ENCODE assay signal across 14 cellular contexts in genomic region chr1:167103236-167103894, GRCh38. TPM values are rescaled to one million over a fixed set of nuclear protein-coding genes. Genes with fewer than 3 reads are reported as not detected.
A peak's percentile ranks its signal among the peaks of the same experiment; 100 is the strongest.
DNase-seq lines count a peak whose midpoint lies in the region; ATAC-seq and TF ChIP-seq lines count a peak whose summit lies in the region.
"Had no signal": no experiment of that assay in that cellular context is flagged by ENCODE, and none has a peak within 500 bp of the region (broad histone marks: within the 10 kb centered on the region; RNA-seq: fewer than 3 reads in every experiment).

No MANE protein-coding gene starts in this region.

- no peaks in the 10 kb centered on the region for H3K27me3 Mint-ChIP-seq in activated naive CD4-positive, alpha-beta T cell treated with anti-CD3 and anti-CD28 coated beads for 36 hours (ENCODE audit: low read depth)
- peaks cover 4% of the 10 kb centered on the region in 2 donors for H3K27me3 Mint-ChIP-seq in stimulated activated naive B cell treated with anti-CD40 and anti-IgM and Interleukin-4, amounts not matched to agents 10 μg/mL and 1 μg/mL and 100 μg/mL, for 72 hours

- no TSS peak for BruUV-seq in mammary epithelial cell (replicated peaks; lab: Mats Ljungman, UMichigan)

- H3K27me3 ChIP-seq in mammary epithelial cell (ENCODE audit: insufficient read depth, low read length), result no peaks in the 10 kb centered on the region
- H3K27me3 ChIP-seq in BE2C, result peaks cover 7% of the 10 kb centered on the region; the same call in 1 of the 2 replicates
- H3K27me3 ChIP-seq: upper lobe of left lung had no signal

- TF ChIP-seq CTCF in mammary epithelial cell (conservative IDR thresholded peaks at IDR 0.05 in 1 of 2, IDR thresholded peaks at IDR 0.05 in 1 of 2; ENCODE audit: extremely low read depth in 1 of 2, insufficient read depth in 1 of 2, low read depth in 1 of 2, low read length in 2 of 2) (no peak), BE2C (IDR thresholded peaks at IDR 0.05; ENCODE audit: low read depth, low read length) (no peak)

- intact Hi-C loops in activated naive CD4-positive, alpha-beta T cell treated with anti-CD3 and anti-CD28 coated beads for 36 hours (cut with micrococcal nuclease), result loop anchor here (1.0 to 10.0 kb wide), 6 partner anchors 8 to 1469 kb away; partner anchors contain the start of genes GPA33, MGST3 and POU2F1
- intact Hi-C loops in mammary epithelial cell (cut with micrococcal nuclease), result no loop called here

- dilution Hi-C loops in mammary epithelial cell (cut with HindIII; ENCODE audit: low sequenced_read_pairs), result no loop called here

- peak in 1 of 2 donors; percentile 60 for ATAC-seq in stimulated activated naive B cell treated with anti-CD40 and anti-IgM and Interleukin-4, amounts not matched to agents 10 μg/mL and 1 μg/mL and 100 μg/mL, for 72 hours (replicated peaks)
- no peak for ATAC-seq in GM21526 (IDR thresholded peaks at IDR 0.05; ENCODE audit: low FRiP score, unreplicated experiment)
- ATAC-seq: naive thymus-derived CD4-positive, alpha-beta T cell had no signal

- H3K79me2 ChIP-seq in mammary epithelial cell (ENCODE audit: insufficient read depth, low read length), result no peaks in the 10 kb centered on the region

- no peaks in the 10 kb centered on the region for H3K9me3 Mint-ChIP-seq in activated naive CD4-positive, alpha-beta T cell treated with anti-CD3 and anti-CD28 coated beads for 36 hours
- H3K9me3 Mint-ChIP-seq in stimulated activated naive B cell treated with anti-CD40 and anti-IgM and Interleukin-4, amounts not matched to agents 10 μg/mL and 1 μg/mL and 100 μg/mL, for 72 hours, result no peaks in the 10 kb centered on the region
- H3K9me3 Mint-ChIP-seq: T-cell had no signal

- H3K36me3 ChIP-seq in mammary epithelial cell (ENCODE audit: insufficient read depth, low read length) (no peaks in the 10 kb centered on the region), BE2C (no peaks in the 10 kb centered on the region)
- H3K36me3 ChIP-seq: upper lobe of left lung had no signal

- no peak overlapping the region for H3K27ac ChIP-seq in mammary epithelial cell (ENCODE audit: insufficient read depth, low read depth, low read length)
- H3K27ac ChIP-seq: upper lobe of left lung had no signal

- H3K4me3 ChIP-seq in mammary epithelial cell (replicated peaks in 1 of 3; ENCODE audit: insufficient read depth in 1 of 3, low read depth in 2 of 3, low read length in 3 of 3) (no peak overlapping the region), BE2C (ENCODE audit: low read depth, low read length) (no peak overlapping the region)
- H3K4me3 ChIP-seq: upper lobe of left lung had no signal

- H2AFZ ChIP-seq in mammary epithelial cell (ENCODE audit: low read depth, low read length), result peak overlapping the region; percentile 34

- no peak overlapping the region for H3K9ac ChIP-seq in mammary epithelial cell (ENCODE audit: insufficient read depth, low read length)

- peak; percentile 56 for DNase-seq in activated naive CD4-positive, alpha-beta T cell treated with anti-CD3 and anti-CD28 coated beads for 36 hours
- no peak for DNase-seq in activated naive CD4-positive, alpha-beta T cell treated with Interleukin-2 at 50 U/mL for 16 hours
- DNase-seq in M059J (ENCODE audit: low read depth) (peak; percentile 73), mammary epithelial cell (peak; percentile 57), BE2C (no peak), OCI-M1 (lab: John Stamatoyannopoulos, UW) (no peak)
- DNase-seq in stimulated activated naive B cell treated with anti-CD40 and anti-IgM and Interleukin-4, amounts not matched to agents 10 μg/mL and 1 μg/mL and 100 μg/mL, for 72 hours, result no peak
- DNase-seq: activated CD8-positive, alpha-beta memory T cell treated with anti-CD3 and anti-CD28 coated beads, Interleukin-2, amount 50 U/mL, for 48 hours; AML-193; naive thymus-derived CD4-positive, alpha-beta T cell; NCI-H1417; T-cell had no signal

- H3K27ac Mint-ChIP-seq in activated naive CD4-positive, alpha-beta T cell treated with anti-CD3 and anti-CD28 coated beads for 36 hours, result peak overlapping the region; percentile 53
- peak overlapping the region; percentile 20 for H3K27ac Mint-ChIP-seq in stimulated activated naive B cell treated with anti-CD40 and anti-IgM and Interleukin-4, amounts not matched to agents 10 μg/mL and 1 μg/mL and 100 μg/mL, for 72 hours

- H3K4me1 ChIP-seq in mammary epithelial cell (ENCODE audit: insufficient read depth, low read length) (peaks cover 12% of the 10 kb centered on the region), BE2C (no peaks in the 10 kb centered on the region)
- H3K4me1 ChIP-seq: upper lobe of left lung had no signal

- H4K20me1 ChIP-seq in mammary epithelial cell (ENCODE audit: insufficient read depth, low read length), result no peaks in the 10 kb centered on the region

- CTCF ChIA-PET in activated naive CD4-positive, alpha-beta T cell treated with anti-CD3 and anti-CD28 coated beads for 36 hours (lab: Charles Lee), result interaction anchor here (0.7 to 1.7 kb wide), 7 partner anchors 10 to 194 kb away, joined by 3 to 5 read pairs (median 3); no protein-coding TSS in a partner anchor
- CTCF ChIA-PET in mammary epithelial cell (lab: Charles Lee; ENCODE audit: low non-redundant PET), result no interaction called here

- H3K9me3 ChIP-seq in mammary epithelial cell (replicated peaks; ENCODE audit: insufficient read depth, low read length) (no peaks in the 10 kb centered on the region), BE2C (no peaks in the 10 kb centered on the region)
- H3K9me3 ChIP-seq: upper lobe of left lung had no signal

- H3K4me1 Mint-ChIP-seq in activated naive CD4-positive, alpha-beta T cell treated with anti-CD3 and anti-CD28 coated beads for 36 hours (ENCODE audit: low read depth), result peaks cover 35% of the 10 kb centered on the region
- peaks cover 20 to 28% of the 10 kb centered on the region in 2 donors for H3K4me1 Mint-ChIP-seq in stimulated activated naive B cell treated with anti-CD40 and anti-IgM and Interleukin-4, amounts not matched to agents 10 μg/mL and 1 μg/mL and 100 μg/mL, for 72 hours

- 93% methylated on average over 8 of the region's 8 CpGs for WGBS in mammary epithelial cell (ENCODE audit: low coverage, missing lambda C conversion rate)

- H3K4me2 ChIP-seq in mammary epithelial cell (ENCODE audit: insufficient read depth, low read depth, low read length), result no peak overlapping the region

- no peaks in the 10 kb centered on the region for H3K36me3 Mint-ChIP-seq in activated naive CD4-positive, alpha-beta T cell treated with anti-CD3 and anti-CD28 coated beads for 36 hours (ENCODE audit: low read depth)
- no peaks in the 10 kb centered on the region for H3K36me3 Mint-ChIP-seq in stimulated activated naive B cell treated with anti-CD40 and anti-IgM and Interleukin-4, amounts not matched to agents 10 μg/mL and 1 μg/mL and 100 μg/mL, for 72 hours
- H3K36me3 Mint-ChIP-seq: T-cell had no signal

- H3K4me3 Mint-ChIP-seq in activated naive CD4-positive, alpha-beta T cell treated with anti-CD3 and anti-CD28 coated beads for 36 hours, result no peak overlapping the region
- H3K4me3 Mint-ChIP-seq in stimulated activated naive B cell treated with anti-CD40 and anti-IgM and Interleukin-4, amounts not matched to agents 10 μg/mL and 1 μg/mL and 100 μg/mL, for 72 hours, result no peak overlapping the region

- in situ Hi-C loops in mammary epithelial cell (cut with MboI; ENCODE audit: low sequenced_read_pairs in 2 of 2), result no loop called here

RNA-seq across cellular contexts. Expression of gene STYXL2, which starts 9.5 kb away (rescaled TPM):
- total RNA-seq in activated naive CD4-positive, alpha-beta T cell treated with anti-CD3 and anti-CD28 coated beads for 36 hours, result not detected
- total RNA-seq in M059J (2014; rRNA removed; shearing (Covaris generic)), result 0.02 TPM in 1 of 2 replicates, not detected in the other
- total RNA-seq in mammary epithelial cell, result not detected
- not detected for polyA plus RNA-seq in mammary epithelial cell
- not detected for polyA minus RNA-seq in mammary epithelial cell
- polyA plus RNA-seq in BE2C (2012; ENCODE audit: insufficient read depth, insufficient read length, low read depth), result not detected
- total RNA-seq: naive thymus-derived CD4-positive, alpha-beta T cell; T-cell had no signal
- polyA plus RNA-seq: naive thymus-derived CD4-positive, alpha-beta T cell had no signal

RNA-seq across cellular contexts. Expression of gene GPA33, which starts 13.2 kb away (rescaled TPM):
- total RNA-seq in activated naive CD4-positive, alpha-beta T cell treated with anti-CD3 and anti-CD28 coated beads for 36 hours, result 1 to 10 TPM; 1.2 to 1.4 TPM
- total RNA-seq in M059J (2014; rRNA removed; shearing (Covaris generic)), result 0.02 and 0.12 TPM in 2 replicates
- total RNA-seq in mammary epithelial cell, result not detected
- polyA plus RNA-seq in mammary epithelial cell, result not detected
- not detected for polyA minus RNA-seq in mammary epithelial cell
- not detected for polyA plus RNA-seq in BE2C (2012; ENCODE audit: insufficient read depth, insufficient read length, low read depth)

Comparison
In these comparisons a context has a peak if more than half of its experiments do, and no peak if none do; other contexts are left out.
1. DNase-seq: peak in activated naive CD4-positive, alpha-beta T cell treated with anti-CD3 and anti-CD28 coated beads for 36 hours (single experiment), M059J (single experiment) and mammary epithelial cell (single experiment); none in activated naive CD4-positive, alpha-beta T cell treated with Interleukin-2 at 50 U/mL for 16 hours (single experiment), stimulated activated naive B cell treated with anti-CD40 and anti-IgM and Interleukin-4, amounts not matched to agents 10 μg/mL and 1 μg/mL and 100 μg/mL, for 72 hours (single experiment), BE2C (single experiment) and OCI-M1 (single experiment).